ENCODE assay signal across 7 cellular contexts in genomic region chr12:4849024-4849594, GRCh38.
A peak's percentile ranks its signal among the peaks of the same experiment; 100 is the strongest.
DNase-seq lines count a peak whose midpoint lies in the region; FAIRE-seq and TF ChIP-seq lines count a peak whose summit lies in the region.

No MANE protein-coding gene starts in this region.

- H3K4me3 ChIP-seq in SJCRH30 (no peak overlapping the region), fibroblast of the aortic adventitia (ENCODE audit: low read depth, low read length) (no peak overlapping the region), MG63 (no peak overlapping the region)

- DNase-seq in D341Med (ENCODE audit: low spot score) (peak; percentile 60), H54 (ENCODE audit: insufficient read length, low spot score) (peak; percentile 30), SJCRH30 (peak; percentile 10 to 48), fibroblast of the aortic adventitia (ENCODE audit: low read depth) (peak; percentile 58), middle frontal gyrus (ENCODE audit: extremely low spot score, low spot score) (no peak), MG63 (no peak)
- DNase-seq in stimulated activated CD8-positive, alpha-beta memory T cell treated with anti-CD3 and anti-CD28 coated beads, Interleukin-4, amount 100 ng/mL, for 48 hours, result peak; percentile 32

- TF ChIP-seq POLR2A in H54 (IDR thresholded peaks at IDR 0.05; ENCODE audit: low read depth, low read length), result no peak

- H3K36me3 ChIP-seq in SJCRH30 (no peaks in the 10 kb centered on the region), MG63 (no peaks in the 10 kb centered on the region)

- TF ChIP-seq CTCF in fibroblast of the aortic adventitia (IDR thresholded peaks at IDR 0.05; ENCODE audit: insufficient read depth, low read length), result peak; percentile 89

- no peaks in the 10 kb centered on the region for H3K4me1 ChIP-seq in SJCRH30

- peaks cover 12% of the 10 kb centered on the region; the same call in 1 of the 2 replicates for H3K27me3 ChIP-seq in SJCRH30
- no peaks in the 10 kb centered on the region; the same call in 1 of the 2 replicates for H3K27me3 ChIP-seq in MG63

- H3K9me3 ChIP-seq in SJCRH30 (replicated peaks) (no peaks in the 10 kb centered on the region), MG63 (no peaks in the 10 kb centered on the region)

- no peak overlapping the region for H3K27ac ChIP-seq in SJCRH30

- no peak for FAIRE-seq in H54 (lab: Jason Lieb, UNC)

Comparison
In these comparisons a context has a peak if more than half of its experiments do, and no peak if none do; other contexts are left out.
1. DNase-seq: peak in D341Med (single experiment), H54 (single experiment), SJCRH30 (2 of 2), fibroblast of the aortic adventitia (single experiment) and stimulated activated CD8-positive, alpha-beta memory T cell treated with anti-CD3 and anti-CD28 coated beads, Interleukin-4, amount 100 ng/mL, for 48 hours (single experiment); none in middle frontal gyrus (single experiment) and MG63 (single experiment).